In genomic region chr12:63752283-63752682, GRCh38 we compare ENCODE assay signal across 23 cellular contexts. TPM values are rescaled to one million over a fixed set of nuclear protein-coding genes. Genes with fewer than 3 reads are reported as not detected.
DNase-seq lines count a peak whose midpoint lies in the region; ATAC-seq, FAIRE-seq and TF ChIP-seq lines count a peak whose summit lies in the region.
"Had no signal": no experiment of that assay in that cellular context is flagged by ENCODE, and none has a peak within 500 bp of the region (broad histone marks: within the 10 kb centered on the region; RNA-seq: fewer than 3 reads in every experiment).

No MANE protein-coding gene starts in this region.

- FAIRE-seq in astrocyte (lab: Jason Lieb, UNC) (peak; percentile 69), HepG2 (lab: Jason Lieb, UNC) (no peak)
- FAIRE-seq: frontal cortex, small intestine had no signal

- no peak overlapping the region for H2AFZ ChIP-seq in astrocyte (ENCODE audit: low read depth, low read length)
- no peak overlapping the region for H2AFZ ChIP-seq in HepG2 (ENCODE audit: low read length)

- H3K4me2 ChIP-seq in astrocyte (ENCODE audit: low read length): no peak overlapping the region
- H3K4me2 ChIP-seq in HepG2 (ENCODE audit: low read depth, low read length): no peak overlapping the region

- no peak for TF ChIP-seq CTCF in astrocyte (IDR thresholded peaks at IDR 0.05; ENCODE audit: insufficient read depth, low read depth, low read length)
- TF ChIP-seq CTCF in HepG2 (CRISPR knock-in tag; IDR thresholded peaks at IDR 0.05): no peak
- TF ChIP-seq CTCF in WERI-Rb-1 (IDR thresholded peaks at IDR 0.05; ENCODE audit: low read depth, low read length): no peak

- TF ChIP-seq RAD21 in HepG2 (CRISPR knock-in tag; IDR thresholded peaks at IDR 0.05): no peak

- CTCF ChIA-PET in HepG2 (lab: Yijun Ruan, JAX; ENCODE audit: low intra/inter-chr PET ratio, low total read pairs): no interaction called here

- H3K9me3 Mint-ChIP-seq in astrocyte (ENCODE audit: unreplicated experiment): no peaks in the 10 kb centered on the region
- H3K9me3 Mint-ChIP-seq: activated naive CD4-positive, alpha-beta T cell treated with anti-CD3 and anti-CD28 coated beads, Interleukin-2, amount 50 U/mL, for 24 hours; HFFc6; IgD-negative memory B cell; natural killer cell had no signal

- H3K4me1 ChIP-seq in astrocyte (ENCODE audit: insufficient read depth, low read length): no peaks in the 10 kb centered on the region
- no peaks in the 10 kb centered on the region for H3K4me1 ChIP-seq in HepG2 (ENCODE audit: insufficient read depth, low read length)
- H3K4me1 ChIP-seq: testis had no signal

- H3K9ac ChIP-seq in astrocyte (ENCODE audit: low read length) (no peak overlapping the region), HepG2 (ENCODE audit: insufficient read depth, low read depth, low read length) (no peak overlapping the region)

- no peaks in the 10 kb centered on the region for H3K79me2 ChIP-seq in astrocyte (ENCODE audit: insufficient read depth, low read length)
- H3K79me2 ChIP-seq in HepG2 (ENCODE audit: insufficient read depth, low read length): no peaks in the 10 kb centered on the region

- H3K27ac ChIP-seq in astrocyte (ENCODE audit: low read depth, low read length): no peak overlapping the region
- H3K27ac ChIP-seq in HepG2 (ENCODE audit: extremely low read length, insufficient read depth, low read length): no peak overlapping the region
- H3K27ac ChIP-seq in WERI-Rb-1: no peak overlapping the region
- H3K27ac ChIP-seq: brain microvascular endothelial cell, epithelial cell of prostate, testis had no signal

- H3K4me3 Mint-ChIP-seq in astrocyte (ENCODE audit: unreplicated experiment): no peak overlapping the region
- H3K4me3 Mint-ChIP-seq: activated naive CD4-positive, alpha-beta T cell treated with anti-CD3 and anti-CD28 coated beads, Interleukin-2, amount 50 U/mL, for 24 hours; HFFc6; IgD-negative memory B cell; natural killer cell had no signal

- H3K9me3 ChIP-seq in astrocyte (ENCODE audit: insufficient read depth, low read depth, low read length) (no peaks in the 10 kb centered on the region), HepG2 (ENCODE audit: low read length) (peaks cover 6% of the 10 kb centered on the region), WERI-Rb-1 (ENCODE audit: severe bottlenecking) (no peaks in the 10 kb centered on the region)
- H3K9me3 ChIP-seq: testis had no signal

- in situ Hi-C loops in HepG2 (cut with HindIII; ENCODE audit: extremely low pct_ligation_motif_present, low pct_unique_long_range_greater_than_20kb): no loop called here

- peak; percentile 50 for DNase-seq in GDM1 (lab: John Stamatoyannopoulos, UW)
- DNase-seq in Kasumi-1 (lab: John Stamatoyannopoulos, UW): peak; percentile 83 to 89
- DNase-seq in astrocyte (ENCODE audit: low read depth): no peak
- no peak for DNase-seq in HepG2 (ENCODE audit: low spot score)
- DNase-seq in anterior cingulate cortex (lab: John Stamatoyannopoulos, UW): no peak
- DNase-seq in posterior vena cava (ENCODE audit: low spot score): no peak
- DNase-seq in WERI-Rb-1: no peak
- DNase-seq: brain microvascular endothelial cell; cortex of kidney; HFFc6; mesendoderm; natural killer cell; NCI-H1092; NCI-H2107; NCI-H526 treated with DMSO at 0.1 percent for 48 hours; small intestine; stimulated activated CD4-positive, alpha-beta T cell treated with anti-CD3 and anti-CD28 coated beads, Interleukin-4, amount 100 ng/mL, for 4 hours; testis had no signal

- no peak overlapping the region for H3K4me3 ChIP-seq in astrocyte (ENCODE audit: insufficient read depth, low read depth, low read length)
- no peak overlapping the region for H3K4me3 ChIP-seq in HepG2 (replicated peaks in 1 of 3; ENCODE audit: insufficient read depth in 1 of 3, low read depth in 2 of 3, low read length in 3 of 3)
- no peak overlapping the region for H3K4me3 ChIP-seq in WERI-Rb-1 (ENCODE audit: low read depth, low read length)
- H3K4me3 ChIP-seq: testis had no signal

- WGBS in HepG2 (ENCODE audit: low lambda C conversion rate): 17% methylated on average over 2 of the region's 2 CpGs

- H3K4me1 Mint-ChIP-seq in astrocyte (ENCODE audit: low read depth, unreplicated experiment): no peaks in the 10 kb centered on the region
- H3K4me1 Mint-ChIP-seq: natural killer cell had no signal

- H3K36me3 Mint-ChIP-seq in astrocyte (ENCODE audit: low read depth, unreplicated experiment): no peaks in the 10 kb centered on the region
- H3K36me3 Mint-ChIP-seq: activated naive CD4-positive, alpha-beta T cell treated with anti-CD3 and anti-CD28 coated beads, Interleukin-2, amount 50 U/mL, for 24 hours; natural killer cell had no signal

- ATAC-seq in GM18909 (IDR thresholded peaks at IDR 0.05; ENCODE audit: poor library complexity, unreplicated experiment): peak; percentile 60
- no peak for ATAC-seq in HepG2

- POLR2A ChIA-PET in HepG2 (lab: Yijun Ruan, JAX): no interaction called here

- no peaks in the 10 kb centered on the region for H3K36me3 ChIP-seq in astrocyte (ENCODE audit: insufficient read depth, low read length)
- H3K36me3 ChIP-seq in HepG2 (replicated peaks in 1 of 2; ENCODE audit: control insufficient read depth in 1 of 2, insufficient read depth in 2 of 2, low read length in 2 of 2): no peaks in the 10 kb centered on the region
- no peaks in the 10 kb centered on the region for H3K36me3 ChIP-seq in WERI-Rb-1
- H3K36me3 ChIP-seq: brain microvascular endothelial cell had no signal

- TF ChIP-seq EP300 in HepG2 (IDR thresholded peaks at IDR 0.05; ENCODE audit: low read depth in 2 of 2, low read length in 2 of 2) (no peak), HepG2 (CRISPR knock-in tag; IDR thresholded peaks at IDR 0.05; ENCODE audit: borderline replicate concordance) (no peak)

- TF ChIP-seq POLR2A in HepG2 (IDR thresholded peaks at IDR 0.05; ENCODE audit: insufficient read depth in 1 of 2, low read depth in 2 of 2, low read length in 2 of 2): no peak

- intact Hi-C loops in HepG2 (cut with micrococcal nuclease; ENCODE audit: unreplicated experiment) (no loop called here), posterior vena cava (cut with DNase I) (no loop called here)

- no peak overlapping the region for H3K27ac Mint-ChIP-seq in astrocyte (ENCODE audit: unreplicated experiment)
- H3K27ac Mint-ChIP-seq: activated naive CD4-positive, alpha-beta T cell treated with anti-CD3 and anti-CD28 coated beads, Interleukin-2, amount 50 U/mL, for 24 hours; HFFc6; IgD-negative memory B cell; natural killer cell had no signal

- no TSS peak for BruUV-seq in HepG2 (replicated peaks; lab: Mats Ljungman, UMichigan)

- no peaks in the 10 kb centered on the region for H3K27me3 Mint-ChIP-seq in astrocyte (ENCODE audit: low read depth, unreplicated experiment)
- H3K27me3 Mint-ChIP-seq: activated naive CD4-positive, alpha-beta T cell treated with anti-CD3 and anti-CD28 coated beads, Interleukin-2, amount 50 U/mL, for 24 hours had no signal

- H4K20me1 ChIP-seq in astrocyte (ENCODE audit: insufficient read depth, low read length): no peaks in the 10 kb centered on the region
- H4K20me1 ChIP-seq in HepG2 (ENCODE audit: insufficient read depth, low read length): no peaks in the 10 kb centered on the region

- H3K27me3 ChIP-seq in astrocyte (ENCODE audit: insufficient read depth, low read length) (peaks cover 5% of the 10 kb centered on the region), HepG2 (ENCODE audit: control insufficient read depth in 1 of 2, insufficient read depth in 2 of 2, low read length in 2 of 2) (no peaks in the 10 kb centered on the region), WERI-Rb-1 (ENCODE audit: insufficient read depth, low read depth, severe bottlenecking) (no peaks in the 10 kb centered on the region)
- H3K27me3 ChIP-seq: brain microvascular endothelial cell, testis had no signal

TF ChIP-seq in HepG2, 621 proteins besides CTCF, POLR2A, EP300 and RAD21:
- TF ChIP-seq RXRA (CRISPR knock-in tag; IDR thresholded peaks at IDR 0.05) (no peak), IRX3 (CRISPR knock-in tag; IDR thresholded peaks at IDR 0.05; ENCODE audit: borderline replicate concordance, low read depth) (no peak), MAX (IDR thresholded peaks at IDR 0.05) (no peak), STAT5B (CRISPR knock-in tag; IDR thresholded peaks at IDR 0.05) (no peak)

RNA-seq across cellular contexts. Expression of gene RXYLT1, which starts 27.4 kb away (rescaled TPM):
- total RNA-seq in astrocyte (12.5 and 15.5 TPM in 2 replicates), HepG2 (2016; rRNA removed; fragmentation: Illumina TruSeq; extraction: Trizol) (11.4 and 15.5 TPM in 2 replicates), posterior vena cava (10 to 100 TPM in 1 of 2 donors, 1 to 10 TPM in 1; 10.0 to 14.0 TPM)
- total RNA-seq in HepG2 (2016; cell fraction: cytosol; rRNA removed; fragmentation: Illumina TruSeq; extraction: Trizol; ENCODE audit: low read depth): 13.8 and 15.4 TPM in 2 replicates
- 12.9 and 15.8 TPM in 2 replicates for total RNA-seq in HepG2 (2016; cell fraction: insoluble cytoplasmic fraction; rRNA removed; fragmentation: Illumina TruSeq; extraction: Trizol)
- 22.0 and 22.6 TPM in 2 replicates for total RNA-seq in HepG2 (2016; cell fraction: membrane; rRNA removed; fragmentation: Illumina TruSeq; extraction: Trizol)
- total RNA-seq in HepG2 (2016; cell fraction: nucleus; rRNA removed; fragmentation: Illumina TruSeq; extraction: Trizol): 16.2 and 20.7 TPM in 2 replicates
- 8.3 and 8.6 TPM in 2 replicates for polyA plus RNA-seq in HepG2 (2011; rRNA removed)
- polyA plus RNA-seq in HepG2 (2011; cell fraction: cytosol; rRNA removed): 4.1 and 6.9 TPM in 2 replicates
- 5.0 and 6.6 TPM in 2 replicates for polyA plus RNA-seq in HepG2 (2011; cell fraction: nucleus; rRNA removed)
- 9.5 and 11.2 TPM in 2 replicates for polyA plus RNA-seq in HepG2 (2012)
- 17.8 and 18.9 TPM in 2 replicates for polyA plus RNA-seq in HepG2 (2016; cell fraction: cytosol; fragmentation: Illumina TruSeq; extraction: Trizol; ENCODE audit: low read depth)
- 11.5 and 13.0 TPM in 2 replicates for polyA plus RNA-seq in HepG2 (2016; cell fraction: insoluble cytoplasmic fraction; fragmentation: Illumina TruSeq; extraction: Trizol; ENCODE audit: low read depth)
- polyA plus RNA-seq in HepG2 (2016; cell fraction: membrane; fragmentation: Illumina TruSeq; extraction: Trizol; ENCODE audit: low read depth): 19.8 and 21.0 TPM in 2 replicates
- polyA plus RNA-seq in HepG2 (2016; cell fraction: nucleus; fragmentation: Illumina TruSeq; extraction: Trizol; ENCODE audit: insufficient read depth, low read depth): 19.2 and 20.3 TPM in 2 replicates
- polyA minus RNA-seq in HepG2 (2011; rRNA and poly(A)+ RNA removed; ENCODE audit: low replicate concordance): 5.4 and 10.6 TPM in 2 replicates
- 4.1 and 4.4 TPM in 2 replicates for polyA minus RNA-seq in HepG2 (2011; cell fraction: cytosol; rRNA and poly(A)+ RNA removed)
- 14.2 and 18.2 TPM in 2 replicates for polyA minus RNA-seq in HepG2 (2011; cell fraction: nucleus; rRNA and poly(A)+ RNA removed)

Comparison
In these comparisons a context has a peak if more than half of its experiments do, and no peak if none do; other contexts are left out.
1. DNase-seq: peak in GDM1 (single experiment) and Kasumi-1 (2 of 2); none in astrocyte (single experiment), HepG2 (single experiment), anterior cingulate cortex (0 of 58), posterior vena cava (single experiment) and WERI-Rb-1 (single experiment).